In genomic region chr21:15874610-15875009, GRCh38 we compare ENCODE assay signal across 18 cellular contexts.
A peak's percentile ranks its signal among the peaks of the same experiment; 100 is the strongest.
DNase-seq lines count a peak whose midpoint lies in the region; ATAC-seq and TF ChIP-seq lines count a peak whose summit lies in the region.
"Had no signal": no experiment of that assay in that cellular context is flagged by ENCODE, and none has a peak within 500 bp of the region (broad histone marks: within the 10 kb centered on the region; RNA-seq: fewer than 3 reads in every experiment).

No MANE protein-coding gene starts in this region.

- H3K4me1 ChIP-seq in IMR-90 (ENCODE audit: control insufficient read depth, insufficient read depth, low read length) (no peaks in the 10 kb centered on the region), fibroblast of lung (ENCODE audit: control insufficient read depth, extremely low read depth, insufficient read depth, low read length) (no peaks in the 10 kb centered on the region)
- no peaks in the 10 kb centered on the region for H3K4me1 ChIP-seq in CD8-positive, alpha-beta memory T cell (ENCODE audit: insufficient read depth, low read length)
- H3K4me1 ChIP-seq: SJSA1 had no signal

- H3K4me3 ChIP-seq in IMR-90 (ENCODE audit: insufficient read depth, low read depth, low read length) (no peak overlapping the region), astrocyte of the spinal cord (ENCODE audit: low read depth, low read length) (no peak overlapping the region), fibroblast of lung (replicated peaks in 1 of 4; ENCODE audit: control extremely low read depth in 1 of 4, insufficient read depth in 1 of 4, low read depth in 3 of 4, low read length in 4 of 4) (no peak overlapping the region)
- H3K4me3 ChIP-seq in CD8-positive, alpha-beta memory T cell (ENCODE audit: low read length): no peak overlapping the region
- H3K4me3 ChIP-seq: GM23248, SJSA1 had no signal

- WGBS in IMR-90 (ENCODE audit: extremely low coverage in 2 of 2, insufficient read length in 1 of 2), 2 experiments: no CpG with 5 or more reads among the region's 5 CpGs

- no TSS peak for BruUV-seq in IMR-90 (replicated peaks; lab: Mats Ljungman, UMichigan)

- no peak overlapping the region for H3K23ac ChIP-seq in IMR-90 (ENCODE audit: low read depth, low read length)

- H3K9me1 ChIP-seq in IMR-90 (ENCODE audit: insufficient read depth, low read length): no peaks in the 10 kb centered on the region

- H3K36me3 Mint-ChIP-seq in nephron progenitor cell (ENCODE audit: low read depth): peaks cover 67% of the 10 kb centered on the region
- peaks cover 22 to 70% (median 29%) of the 10 kb centered on the region in 3 donors for H3K36me3 Mint-ChIP-seq in CD8-positive, alpha-beta memory T cell

- H3K9me3 ChIP-seq in IMR-90 (ENCODE audit: control insufficient read depth, insufficient read depth, low read length): no peaks in the 10 kb centered on the region
- no peaks in the 10 kb centered on the region for H3K9me3 ChIP-seq in fibroblast of lung (ENCODE audit: control insufficient read depth, insufficient read depth, low read depth, low read length)
- H3K9me3 ChIP-seq in CD8-positive, alpha-beta memory T cell (ENCODE audit: low read length): no peaks in the 10 kb centered on the region
- H3K9me3 ChIP-seq: SJSA1 had no signal

- CTCF ChIA-PET in IMR-90 (lab: Yijun Ruan, JAX): interaction anchor here (0.6 kb wide), 1 partner anchor 1647 kb away, joined by 3 read pairs; no protein-coding TSS in a partner anchor
- CTCF ChIA-PET in CD8-positive, alpha-beta memory T cell (lab: Charles Lee): no interaction called here

- no peaks in the 10 kb centered on the region for H3K27me3 Mint-ChIP-seq in nephron progenitor cell (ENCODE audit: low read depth, poor library complexity)
- H3K27me3 Mint-ChIP-seq in CD8-positive, alpha-beta memory T cell: no peaks in the 10 kb centered on the region

- no peak for ATAC-seq in IMR-90 (ENCODE audit: low read depth)
- ATAC-seq: Right ventricle myocardium inferior had no signal

- H2BK5ac ChIP-seq in IMR-90 (ENCODE audit: low read depth, low read length, poor library complexity, severe bottlenecking): no peak overlapping the region

- intact Hi-C loops in IMR-90 (cut with micrococcal nuclease): no loop called here

- H4K5ac ChIP-seq in IMR-90 (ENCODE audit: low read depth, low read length): no peak overlapping the region

- H2BK20ac ChIP-seq in IMR-90 (ENCODE audit: low read depth, low read length): no peak overlapping the region

- H4K20me1 ChIP-seq in IMR-90 (ENCODE audit: insufficient read depth, low read length) (no peaks in the 10 kb centered on the region), fibroblast of lung (ENCODE audit: control insufficient read depth, extremely low read depth, insufficient read depth, low read length) (no peaks in the 10 kb centered on the region)

- H3K36me3 ChIP-seq in IMR-90 (ENCODE audit: control insufficient read depth, insufficient read depth, low read length): peaks cover 8% of the 10 kb centered on the region
- no peaks in the 10 kb centered on the region for H3K36me3 ChIP-seq in fibroblast of lung (ENCODE audit: control insufficient read depth, insufficient read depth, low read length)
- H3K36me3 ChIP-seq in CD8-positive, alpha-beta memory T cell (ENCODE audit: insufficient read depth, low read length): peaks cover 33% of the 10 kb centered on the region

- no peak overlapping the region for H4K8ac ChIP-seq in IMR-90 (ENCODE audit: low read depth in 2 of 2, low read length in 2 of 2)

- H2AK9ac ChIP-seq in IMR-90 (replicated peaks; ENCODE audit: low read depth, low read length, poor library complexity): no peak overlapping the region

- POLR2A ChIA-PET in IMR-90 (lab: Charles Lee; ENCODE audit: unreplicated experiment): no interaction called here
- POLR2A ChIA-PET in CD8-positive, alpha-beta memory T cell (lab: Charles Lee): no interaction called here

- no peak overlapping the region for H3K18ac ChIP-seq in IMR-90 (ENCODE audit: low read depth, low read length)

- H3K27me3 ChIP-seq in IMR-90 (ENCODE audit: control insufficient read depth, insufficient read depth, low read length) (no peaks in the 10 kb centered on the region), fibroblast of lung (ENCODE audit: control insufficient read depth, insufficient read depth, low read length) (no peaks in the 10 kb centered on the region)
- H3K27me3 ChIP-seq in CD8-positive, alpha-beta memory T cell (ENCODE audit: insufficient read depth, low read length, poor library complexity, severe bottlenecking): no peaks in the 10 kb centered on the region
- H3K27me3 ChIP-seq: SJSA1 had no signal

- H3K56ac ChIP-seq in IMR-90 (ENCODE audit: extremely low read depth, insufficient read depth, low read length): no peak overlapping the region

- no peak for TF ChIP-seq CTCF in IMR-90 (conservative IDR thresholded peaks at IDR 0.05; ENCODE audit: low read depth, low read length)
- TF ChIP-seq CTCF in astrocyte of the spinal cord (IDR thresholded peaks at IDR 0.05; ENCODE audit: low read depth, low read length): no peak
- TF ChIP-seq CTCF in fibroblast of lung (conservative IDR thresholded peaks at IDR 0.05 in 1 of 2, IDR thresholded peaks at IDR 0.05 in 1 of 2; ENCODE audit: low read depth in 1 of 2, low read length in 2 of 2): no peak
- TF ChIP-seq CTCF in nephron progenitor cell (IDR thresholded peaks at IDR 0.05): no peak

- H3K4me2 ChIP-seq in IMR-90 (ENCODE audit: low read depth, low read length) (no peak overlapping the region), fibroblast of lung (ENCODE audit: extremely low read depth, insufficient read depth, low read length) (no peak overlapping the region)

- no peak overlapping the region for H3K4me3 Mint-ChIP-seq in nephron progenitor cell
- H3K4me3 Mint-ChIP-seq in CD8-positive, alpha-beta memory T cell: no peak overlapping the region
- H3K4me3 Mint-ChIP-seq: H9 had no signal

- TF ChIP-seq POLR2A in IMR-90 (IDR thresholded peaks at IDR 0.05; ENCODE audit: low read depth, low read length): no peak

- dilution Hi-C loops in IMR-90 (cut with HindIII; ENCODE audit: low sequenced_read_pairs, unreplicated experiment): no loop called here

- H2BK15ac ChIP-seq in IMR-90 (ENCODE audit: low read depth, low read length): no peak overlapping the region

- peaks cover 1% of the 10 kb centered on the region for H3K9me3 Mint-ChIP-seq in nephron progenitor cell
- H3K9me3 Mint-ChIP-seq in CD8-positive, alpha-beta memory T cell: no peaks in the 10 kb centered on the region
- H3K9me3 Mint-ChIP-seq: H9 had no signal

- no peak overlapping the region for H2AFZ ChIP-seq in IMR-90 (replicated peaks; ENCODE audit: low read length, poor library complexity)
- H2AFZ ChIP-seq in fibroblast of lung (ENCODE audit: low read length): no peak overlapping the region
- H2AFZ ChIP-seq: GM23248 had no signal

- H3K14ac ChIP-seq in IMR-90 (replicated peaks; ENCODE audit: low read depth, low read length): no peak overlapping the region

- TF ChIP-seq RAD21 in IMR-90 (IDR thresholded peaks at IDR 0.05; ENCODE audit: low read length): no peak

- no peak overlapping the region for H2AK5ac ChIP-seq in IMR-90 (ENCODE audit: low read depth, low read length)

- H3K9ac ChIP-seq in IMR-90 (ENCODE audit: low read depth, low read length) (no peak overlapping the region), fibroblast of lung (ENCODE audit: insufficient read depth, low read length) (no peak overlapping the region)
- H3K9ac ChIP-seq: GM23248 had no signal

- H4K91ac ChIP-seq in IMR-90 (ENCODE audit: insufficient read depth, low read depth, low read length): no peak overlapping the region

- no peak overlapping the region for H3K27ac ChIP-seq in IMR-90 (ENCODE audit: insufficient read depth, low read length)
- H3K27ac ChIP-seq in fibroblast of lung (ENCODE audit: insufficient read depth, low read length): no peak overlapping the region
- no peak overlapping the region for H3K27ac ChIP-seq in CD8-positive, alpha-beta memory T cell (ENCODE audit: low read depth, low read length)
- H3K27ac ChIP-seq: GM23248, SJSA1 had no signal

- H3K4me1 Mint-ChIP-seq in nephron progenitor cell: no peaks in the 10 kb centered on the region
- peaks cover 0 to 4% (median 0%) of the 10 kb centered on the region in 3 donors for H3K4me1 Mint-ChIP-seq in CD8-positive, alpha-beta memory T cell
- H3K4me1 Mint-ChIP-seq: H9 had no signal

- no peak overlapping the region for H3K4ac ChIP-seq in IMR-90 (ENCODE audit: low read depth, low read length)

- H3K27ac Mint-ChIP-seq in nephron progenitor cell: peak overlapping the region; percentile 26
- H3K27ac Mint-ChIP-seq in CD8-positive, alpha-beta memory T cell: peak overlapping the region in 2 of 8 donors; percentile 23 to 44

- H2BK120ac ChIP-seq in IMR-90 (ENCODE audit: low read depth, low read length): no peak overlapping the region

- no peaks in the 10 kb centered on the region for H3K79me1 ChIP-seq in IMR-90 (ENCODE audit: low read depth in 1 of 2, low read length in 2 of 2)

- no peaks in the 10 kb centered on the region for H3K79me2 ChIP-seq in fibroblast of lung (ENCODE audit: control insufficient read depth, insufficient read depth, low read length)

- in situ Hi-C loops in IMR-90 (cut with MboI; ENCODE audit: low sequenced_read_pairs) (no loop called here), astrocyte of the spinal cord (cut with HindIII; ENCODE audit: low sequenced_read_pairs) (no loop called here)

- DNase-seq in IMR-90: peak; percentile 55
- DNase-seq in astrocyte of the spinal cord (ENCODE audit: low read depth, low spot score): peak; percentile 22
- peak; percentile 8 to 69 for DNase-seq in fibroblast of lung (ENCODE audit: low read depth in 2 of 2)
- no peak for DNase-seq in nephron progenitor cell
- DNase-seq in hepatic stellate cell (ENCODE audit: low spot score): no peak
- DNase-seq in NCI-H2107 treated with DMSO at 0.1 percent for 48 hours (lab: John Stamatoyannopoulos, UW; ENCODE audit: unreplicated experiment): no peak
- DNase-seq in CD8-positive, alpha-beta memory T cell: no peak
- DNase-seq: C1 segment of cervical spinal cord, DND-41, GM23248, H9, MV-4-11, NCI-H1694, NCI-H446 treated with DMSO at 0.1 percent for 48 hours, NCI-H526 treated with DMSO at 0.1 percent for 48 hours, OCI-M1 had no signal

TF ChIP-seq in IMR-90, 13 proteins besides CTCF, POLR2A, EP300 and RAD21:
- TF ChIP-seq BHLHE40 (IDR thresholded peaks at IDR 0.05; ENCODE audit: low read depth, low read length) (no peak), CEBPB (IDR thresholded peaks at IDR 0.05; ENCODE audit: low read depth, low read length) (peak; percentile 69)

Comparison
In these comparisons a context has a peak if more than half of its experiments do, and no peak if none do; other contexts are left out.
1. DNase-seq: peak in IMR-90 (single experiment), astrocyte of the spinal cord (single experiment) and fibroblast of lung (2 of 2); none in nephron progenitor cell (single experiment), hepatic stellate cell (single experiment), NCI-H2107 treated with DMSO at 0.1 percent for 48 hours (single experiment) and CD8-positive, alpha-beta memory T cell (0 of 5).